In genomic region chr15:49868348-49868747, GRCh38 we compare ENCODE assay signal across 34 cellular contexts.
"Had no signal": no experiment of that assay in that cellular context is flagged by ENCODE, and none has a peak within 500 bp of the region (broad histone marks: within the 10 kb centered on the region; RNA-seq: fewer than 3 reads in every experiment).

No MANE protein-coding gene starts in this region.

- H3K27me3 Mint-ChIP-seq: activated CD8-positive, alpha-beta T cell treated with anti-CD3 and anti-CD28 coated beads for 36 hours had no signal

- H3K4me3 Mint-ChIP-seq: activated B cell treated with CpG ODN at 0.5 μM for 24 hours; activated CD8-positive, alpha-beta T cell treated with anti-CD3 and anti-CD28 coated beads for 36 hours; activated naive CD8-positive, alpha-beta T cell; activated T-cell treated with anti-CD3 and anti-CD28 coated beads, Interleukin-2, amount 50 U/mL, for 4 hours; activated T-helper 17 cell treated with anti-CD3 and anti-CD28 coated beads, Interleukin-2, amount 50 U/mL, for 72 hours; brain; T-helper 17 cell; T-helper 2 cell treated with Interferon-gamma antibody and Interleukin-4, amounts not matched to agents 5 μg/mL and 100 μg/mL, for 36 hours had no signal

- H3K27me3 ChIP-seq: adrenal gland, breast epithelium, cardiac muscle cell, colonic mucosa, esophagus muscularis mucosa, gastroesophageal sphincter, heart right ventricle had no signal

- H3K4me1 Mint-ChIP-seq: activated B cell treated with CpG ODN at 0.5 μM for 24 hours; activated T-helper 17 cell treated with anti-CD3 and anti-CD28 coated beads, Interleukin-2, amount 50 U/mL, for 72 hours; brain; T-helper 17 cell had no signal

- H3K27ac Mint-ChIP-seq: activated B cell treated with CpG ODN at 0.5 μM for 24 hours; activated CD8-positive, alpha-beta T cell treated with anti-CD3 and anti-CD28 coated beads for 36 hours; activated naive CD8-positive, alpha-beta T cell; activated T-helper 17 cell treated with anti-CD3 and anti-CD28 coated beads, Interleukin-2, amount 50 U/mL, for 72 hours; brain; T-helper 17 cell; T-helper 2 cell treated with Interferon-gamma antibody and Interleukin-4, amounts not matched to agents 5 μg/mL and 100 μg/mL, for 36 hours had no signal

- H3K36me3 Mint-ChIP-seq: activated naive CD8-positive, alpha-beta T cell; brain had no signal

- H3K4me1 ChIP-seq: colonic mucosa, gastroesophageal sphincter had no signal

- H3K9me3 Mint-ChIP-seq: activated B cell treated with CpG ODN at 0.5 μM for 24 hours; activated CD8-positive, alpha-beta T cell treated with anti-CD3 and anti-CD28 coated beads for 36 hours; activated T-cell treated with anti-CD3 and anti-CD28 coated beads, Interleukin-2, amount 50 U/mL, for 4 hours; activated T-helper 17 cell treated with anti-CD3 and anti-CD28 coated beads, Interleukin-2, amount 50 U/mL, for 72 hours; T-helper 2 cell treated with Interferon-gamma antibody and Interleukin-4, amounts not matched to agents 5 μg/mL and 100 μg/mL, for 36 hours had no signal

- DNase-seq: activated B cell treated with CpG ODN at 0.5 μM for 24 hours; activated CD4-positive, alpha-beta T cell treated with anti-CD3 and anti-CD28 coated beads for 48 hours; activated CD4-positive, alpha-beta T cell treated with anti-CD3 and anti-CD28 coated beads, Interleukin-2, amount 50 U/mL, for 1 hour; activated CD4-positive, alpha-beta T cell treated with anti-CD3 and anti-CD28 coated beads, Interleukin-2, amount 50 U/mL, for 48 hours; activated CD8-positive, alpha-beta memory T cell treated with anti-CD3 and anti-CD28 coated beads for 24 hours; activated CD8-positive, alpha-beta T cell treated with anti-CD3 and anti-CD28 coated beads for 36 hours; activated effector memory CD4-positive, alpha-beta T cell treated with Interleukin-2 at 50 U/mL for 16 hours; activated gamma-delta T cell treated with Interleukin-2 at 50 U/mL for 16 hours; activated naive CD4-positive, alpha-beta T cell treated with anti-CD3 and anti-CD28 coated beads, Interleukin-2, amount 50 U/mL, for 16 hours; activated naive CD4-positive, alpha-beta T cell treated with Interleukin-2 at 50 U/mL for 16 hours; activated T-cell treated with anti-CD3 and anti-CD28 coated beads, Interleukin-2, amount 50 U/mL, for 4 hours; adrenal gland; amygdala; aorta; central memory CD4-positive, alpha-beta T cell; cerebellar nuclear complex; colonic mucosa; effector CD8-positive, alpha-beta T cell; erythroblast; foreskin melanocyte; heart right ventricle; T-helper 1 cell; T-helper 17 cell; T1000; WERI-Rb-1 had no signal

- H3K36me3 ChIP-seq: adrenal gland, breast epithelium, cardiac muscle cell, colonic mucosa, esophagus muscularis mucosa, gastroesophageal sphincter, WERI-Rb-1 had no signal

- ATAC-seq: activated CD4-positive, CD25-positive, alpha-beta regulatory T cell treated with anti-CD3 and anti-CD28 coated beads, Interleukin-2, amount 50 U/mL, for 24 hours; activated CD8-positive, alpha-beta T cell treated with anti-CD3 and anti-CD28 coated beads for 36 hours; activated T-cell treated with anti-CD3 and anti-CD28 coated beads, Interleukin-2, amount 50 U/mL, for 4 hours; activated T-helper 17 cell treated with anti-CD3 and anti-CD28 coated beads, Interleukin-2, amount 50 U/mL, for 72 hours; gastroesophageal sphincter; heart right ventricle; T-helper 17 cell had no signal

- H3K9me3 ChIP-seq: adrenal gland, colonic mucosa, gastroesophageal sphincter had no signal

- H3K4me3 ChIP-seq: adrenal gland, breast epithelium, cardiac muscle cell, colonic mucosa, esophagus muscularis mucosa, gastroesophageal sphincter, heart right ventricle had no signal

- H3K27ac ChIP-seq: adrenal gland, breast epithelium, cardiac muscle cell, colonic mucosa, esophagus muscularis mucosa, gastroesophageal sphincter, WERI-Rb-1 had no signal
